ENCODE assay signal across 1 cellular context in the genomic region with DNA sequence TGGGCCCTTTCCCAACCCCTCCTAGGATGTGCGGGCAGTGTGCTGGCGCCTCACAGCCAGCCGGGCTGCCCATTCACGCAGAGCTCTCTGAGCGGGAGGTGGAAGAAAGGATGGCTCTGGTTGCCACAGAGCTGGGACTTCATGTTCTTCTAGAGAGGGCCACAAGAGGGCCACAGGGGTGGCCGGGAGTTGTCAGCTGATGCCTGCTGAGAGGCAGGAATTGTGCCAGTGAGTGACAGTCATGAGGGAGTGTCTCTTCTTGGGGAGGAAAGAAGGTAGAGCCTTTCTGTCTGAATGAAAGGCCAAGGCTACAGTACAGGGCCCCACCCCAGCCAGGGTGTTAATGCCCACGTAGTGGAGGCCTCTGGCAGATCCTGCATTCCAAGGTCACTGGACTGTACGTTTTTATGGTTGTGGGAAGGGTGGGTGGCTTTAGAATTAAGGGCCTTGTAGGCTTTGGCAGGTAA.
A peak's percentile ranks its signal among the peaks of the same experiment; 100 is the strongest.
TF ChIP-seq lines count a peak whose summit lies in the region.

No MANE protein-coding gene starts in this region.

TF ChIP-seq in H1, 55 proteins besides CTCF, POLR2A, EP300 and RAD21:
- TF ChIP-seq YY1 (IDR thresholded peaks at IDR 0.05; ENCODE audit: low read depth, low read length) (peak; percentile 69; the same call in 1 of the 2 replicates), BACH1 (IDR thresholded peaks at IDR 0.05; ENCODE audit: low read length) (no peak), SAP30 (IDR thresholded peaks at IDR 0.05; ENCODE audit: insufficient read depth, insufficient replicate concordance, low read length) (peak; percentile 69), MAX (IDR thresholded peaks at IDR 0.05) (0 out of 2 replicates have a peak, but pooled peaks have one; percentile 37), JUN (IDR thresholded peaks at IDR 0.05; ENCODE audit: low read depth, low read length) (no peak), EGR1 (IDR thresholded peaks at IDR 0.05; ENCODE audit: borderline replicate concordance, low read depth, low read length) (no peak), CHD1 (IDR thresholded peaks at IDR 0.05; ENCODE audit: low read depth, low read length) (no peak), CREB1 (IDR thresholded peaks at IDR 0.05) (no peak; the same call in 1 of the 2 replicates), RXRA (IDR thresholded peaks at IDR 0.05; ENCODE audit: insufficient read depth, low read depth, low read length) (no peak), BCL11A (IDR thresholded peaks at IDR 0.05; ENCODE audit: low read depth in 2 of 2, low read length in 2 of 2) (no peak), SP2 (IDR thresholded peaks at IDR 0.05; ENCODE audit: low read length) (no peak), ATF3 (IDR thresholded peaks at IDR 0.05; ENCODE audit: insufficient read depth, low read depth, low read length) (0 out of 2 replicates have a peak, but pooled peaks have one; percentile 27), RFX5 (IDR thresholded peaks at IDR 0.05; ENCODE audit: borderline replicate concordance, low read depth, low read length) (no peak), TEAD4 (IDR thresholded peaks at IDR 0.05; ENCODE audit: low read depth, low read length) (no peak), SP1 (IDR thresholded peaks at IDR 0.05; ENCODE audit: low read depth, low read length) (peak; percentile 38; the same call in 1 of the 2 replicates), HDAC2 (IDR thresholded peaks at IDR 0.05; ENCODE audit: borderline replicate concordance in 1 of 2, low read depth in 2 of 2, low read length in 2 of 2) (no peak), POLR2AphosphoS5 (IDR thresholded peaks at IDR 0.05; ENCODE audit: low read depth, low read length) (peak; percentile 53; the same call in 1 of the 2 replicates), SIN3A (conservative IDR thresholded peaks at IDR 0.05 in 1 of 2, IDR thresholded peaks at IDR 0.05 in 1 of 2; ENCODE audit: low read depth in 1 of 2, low read length in 2 of 2) (peak; percentile 92 to 93), ASH2L (IDR thresholded peaks at IDR 0.05; ENCODE audit: low read length) (no peak), SRF (IDR thresholded peaks at IDR 0.05; ENCODE audit: low read depth, low read length) (no peak), CEBPB (IDR thresholded peaks at IDR 0.05; ENCODE audit: low read depth, low read length) (no peak), BRCA1 (IDR thresholded peaks at IDR 0.05; ENCODE audit: low read depth, low read length) (no peak), KDM4A (IDR thresholded peaks at IDR 0.05; ENCODE audit: low read depth, low read length, severe bottlenecking) (no peak), TAF1 (IDR thresholded peaks at IDR 0.05; ENCODE audit: low read depth, low read length) (peak; percentile 30; the same call in 1 of the 2 replicates)
- TF ChIP-seq, protein P1, sequence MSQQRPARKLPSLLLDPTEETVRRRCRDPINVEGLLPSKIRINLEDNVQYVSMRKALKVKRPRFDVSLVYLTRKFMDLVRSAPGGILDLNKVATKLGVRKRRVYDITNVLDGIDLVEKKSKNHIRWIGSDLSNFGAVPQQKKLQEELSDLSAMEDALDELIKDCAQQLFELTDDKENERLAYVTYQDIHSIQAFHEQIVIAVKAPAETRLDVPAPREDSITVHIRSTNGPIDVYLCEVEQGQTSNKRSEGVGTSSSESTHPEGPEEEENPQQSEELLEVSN (IDR thresholded peaks at IDR 0.05): no peak
- TF ChIP-seq, protein P2, sequence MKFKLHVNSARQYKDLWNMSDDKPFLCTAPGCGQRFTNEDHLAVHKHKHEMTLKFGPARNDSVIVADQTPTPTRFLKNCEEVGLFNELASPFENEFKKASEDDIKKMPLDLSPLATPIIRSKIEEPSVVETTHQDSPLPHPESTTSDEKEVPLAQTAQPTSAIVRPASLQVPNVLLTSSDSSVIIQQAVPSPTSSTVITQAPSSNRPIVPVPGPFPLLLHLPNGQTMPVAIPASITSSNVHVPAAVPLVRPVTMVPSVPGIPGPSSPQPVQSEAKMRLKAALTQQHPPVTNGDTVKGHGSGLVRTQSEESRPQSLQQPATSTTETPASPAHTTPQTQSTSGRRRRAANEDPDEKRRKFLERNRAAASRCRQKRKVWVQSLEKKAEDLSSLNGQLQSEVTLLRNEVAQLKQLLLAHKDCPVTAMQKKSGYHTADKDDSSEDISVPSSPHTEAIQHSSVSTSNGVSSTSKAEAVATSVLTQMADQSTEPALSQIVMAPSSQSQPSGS (IDR thresholded peaks at IDR 0.05; ENCODE audit: low read length): no peak
- TF ChIP-seq, protein P3, sequence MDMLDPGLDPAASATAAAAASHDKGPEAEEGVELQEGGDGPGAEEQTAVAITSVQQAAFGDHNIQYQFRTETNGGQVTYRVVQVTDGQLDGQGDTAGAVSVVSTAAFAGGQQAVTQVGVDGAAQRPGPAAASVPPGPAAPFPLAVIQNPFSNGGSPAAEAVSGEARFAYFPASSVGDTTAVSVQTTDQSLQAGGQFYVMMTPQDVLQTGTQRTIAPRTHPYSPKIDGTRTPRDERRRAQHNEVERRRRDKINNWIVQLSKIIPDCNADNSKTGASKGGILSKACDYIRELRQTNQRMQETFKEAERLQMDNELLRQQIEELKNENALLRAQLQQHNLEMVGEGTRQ (IDR thresholded peaks at IDR 0.05; ENCODE audit: low read length): peak; percentile 53; the same call in 1 of the 2 replicates
